Comparison of ENCODE assay signal across 17 cellular contexts in the genomic region with DNA sequence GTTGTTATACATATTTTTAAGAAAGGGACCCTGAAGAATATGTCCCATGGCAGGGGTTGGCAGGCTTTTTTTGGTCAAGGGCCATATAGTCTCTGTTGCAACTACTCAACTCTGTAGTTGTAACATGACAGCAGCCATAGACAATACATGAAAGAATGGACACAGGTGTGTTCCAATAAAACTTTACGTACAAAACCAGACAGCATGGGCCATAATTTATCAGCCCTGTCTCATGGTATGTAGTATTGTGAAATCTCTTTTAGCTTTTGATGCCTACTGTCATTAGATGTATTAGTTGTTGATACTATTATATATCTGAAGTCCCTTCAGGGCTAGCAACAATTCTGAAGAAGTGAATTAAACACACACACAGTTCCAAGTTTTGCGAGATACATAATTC. TPM values are rescaled to one million over a fixed set of nuclear protein-coding genes. Genes with fewer than 3 reads are reported as not detected.
DNase-seq lines count a peak whose midpoint lies in the region; ATAC-seq, FAIRE-seq and TF ChIP-seq lines count a peak whose summit lies in the region.
"Had no signal": no experiment of that assay in that cellular context is flagged by ENCODE, and none has a peak within 500 bp of the region (broad histone marks: within the 10 kb centered on the region; RNA-seq: fewer than 3 reads in every experiment).

No MANE protein-coding gene starts in this region.

- no peak overlapping the region for H3K27ac Mint-ChIP-seq in activated CD4-positive, alpha-beta T cell treated with anti-CD3 and anti-CD28 coated beads, Interleukin-2, amount 10 ng/mL, durations not matched to agents 24 days and 14 days
- no peak overlapping the region for H3K27ac Mint-ChIP-seq in neural progenitor cell
- no peak overlapping the region for H3K27ac Mint-ChIP-seq in CD8-positive, alpha-beta memory T cell
- H3K27ac Mint-ChIP-seq: HFFc6 had no signal

- CTCF ChIA-PET in K562 (lab: Yijun Ruan, JAX; ENCODE audit: low intra/inter-chr PET ratio) = interaction anchor here (0.6 kb wide), 1 partner anchor 50 kb away, joined by 4 read pairs; no protein-coding TSS in a partner anchor
- CTCF ChIA-PET in CD8-positive, alpha-beta memory T cell (lab: Charles Lee) = interaction anchor here (1.6 kb wide), 1 partner anchor 46 kb away, joined by 4 read pairs; the partner anchor contains the start of gene EIF4G2

- H3K27me3 Mint-ChIP-seq in activated CD4-positive, alpha-beta T cell treated with anti-CD3 and anti-CD28 coated beads, Interleukin-2, amount 10 ng/mL, durations not matched to agents 24 days and 14 days = no peaks in the 10 kb centered on the region
- peaks cover 6% of the 10 kb centered on the region for H3K27me3 Mint-ChIP-seq in neural progenitor cell (ENCODE audit: insufficient read depth, low read depth)
- no peaks in the 10 kb centered on the region for H3K27me3 Mint-ChIP-seq in CD8-positive, alpha-beta memory T cell

- no peaks in the 10 kb centered on the region for H4K20me1 ChIP-seq in K562 (replicated peaks; ENCODE audit: control insufficient read depth, insufficient read depth, low read length)
- H4K20me1 ChIP-seq in neural progenitor cell (ENCODE audit: low read depth) = peaks cover 17% of the 10 kb centered on the region

- intact Hi-C loops in activated CD4-positive, alpha-beta T cell treated with anti-CD3 and anti-CD28 coated beads, Interleukin-2, amount 10 ng/mL, durations not matched to agents 24 days and 14 days (cut with micrococcal nuclease) = loop anchor here (5.0 kb wide), 3 partner anchors 398 to 1393 kb away; partner anchors contain the start of genes AMPD3, USP47 and ZNF143
- intact Hi-C loops in K562 (cut with micrococcal nuclease) = loop anchor here (5.0 kb wide), 1 partner anchor 67 kb away; no protein-coding TSS in a partner anchor

- H3K27me3 ChIP-seq in MG63 = no peaks in the 10 kb centered on the region
- no peaks in the 10 kb centered on the region for H3K27me3 ChIP-seq in K562 (ENCODE audit: control insufficient read depth in 2 of 2, insufficient read depth in 2 of 2, low read length in 2 of 2)
- H3K27me3 ChIP-seq in neural progenitor cell = no peaks in the 10 kb centered on the region
- no peaks in the 10 kb centered on the region for H3K27me3 ChIP-seq in CD8-positive, alpha-beta memory T cell (ENCODE audit: insufficient read depth, low read length, poor library complexity, severe bottlenecking)

- H3K9me3 Mint-ChIP-seq in activated CD4-positive, alpha-beta T cell treated with anti-CD3 and anti-CD28 coated beads, Interleukin-2, amount 10 ng/mL, durations not matched to agents 24 days and 14 days = no peaks in the 10 kb centered on the region
- no peaks in the 10 kb centered on the region for H3K9me3 Mint-ChIP-seq in neural progenitor cell
- H3K9me3 Mint-ChIP-seq in CD8-positive, alpha-beta memory T cell = no peaks in the 10 kb centered on the region
- H3K9me3 Mint-ChIP-seq: CD8-positive, alpha-beta T cell; HFFc6 had no signal

- H3K4me2 ChIP-seq in K562 (ENCODE audit: insufficient read depth, low read length) (no peak overlapping the region), neural progenitor cell (peak overlapping the region; percentile 96)

- TF ChIP-seq EP300 in K562 (IDR thresholded peaks at IDR 0.05; ENCODE audit: low read length) = no peak

- in situ Hi-C loops in K562 (cut with MboI) = no loop called here

- H3K36me3 ChIP-seq in MG63 (peaks cover 59% of the 10 kb centered on the region), K562 (ENCODE audit: control insufficient read depth, insufficient read depth, low read length) (peaks cover 45% of the 10 kb centered on the region), neural progenitor cell (peaks cover 34% of the 10 kb centered on the region)
- H3K36me3 ChIP-seq in CD8-positive, alpha-beta memory T cell (ENCODE audit: insufficient read depth, low read length) = peaks cover 21% of the 10 kb centered on the region

- BruUV-seq in K562 (replicated peaks; lab: Mats Ljungman, UMichigan) = no TSS peak

- no peak for ATAC-seq in K562
- ATAC-seq in GM21447 (IDR thresholded peaks at IDR 0.05; ENCODE audit: unreplicated experiment) = no peak
- ATAC-seq: CD8-positive, alpha-beta T cell had no signal

- POLR2A ChIA-PET in K562 (lab: Yijun Ruan, JAX) = interaction anchor here (0.7 kb wide), 1 partner anchor 19 kb away, joined by 5 read pairs; no protein-coding TSS in a partner anchor
- POLR2A ChIA-PET in CD8-positive, alpha-beta memory T cell (lab: Charles Lee) = interaction anchor here (8.1 kb wide), 1 partner anchor 47 kb away, joined by 248 read pairs; the partner anchor contains the start of gene EIF4G2

- no peak for TF ChIP-seq POLR2A in K562 (conservative IDR thresholded peaks at IDR 0.05)

- WGBS in K562 (ENCODE audit: insufficient coverage, low coverage, missing lambda C conversion rate) = 90% methylated on average over 2 of the region's 2 CpGs

- H3K9me3 ChIP-seq in MG63 (no peaks in the 10 kb centered on the region), K562 (replicated peaks; ENCODE audit: control insufficient read depth, insufficient read depth, low read depth, low read length) (no peaks in the 10 kb centered on the region), neural progenitor cell (ENCODE audit: low read depth) (no peaks in the 10 kb centered on the region)
- H3K9me3 ChIP-seq in CD8-positive, alpha-beta memory T cell (ENCODE audit: low read length) = no peaks in the 10 kb centered on the region

- peaks cover 43% of the 10 kb centered on the region for H3K36me3 Mint-ChIP-seq in activated CD4-positive, alpha-beta T cell treated with anti-CD3 and anti-CD28 coated beads, Interleukin-2, amount 10 ng/mL, durations not matched to agents 24 days and 14 days (ENCODE audit: low read depth)
- H3K36me3 Mint-ChIP-seq in neural progenitor cell = peaks cover 38% of the 10 kb centered on the region
- H3K36me3 Mint-ChIP-seq in CD8-positive, alpha-beta memory T cell = peaks cover 10 to 66% (median 15%) of the 10 kb centered on the region in 3 donors

- DNase-seq in activated CD4-positive, alpha-beta T cell treated with anti-CD3 and anti-CD28 coated beads, Interleukin-2, amount 10 ng/mL, durations not matched to agents 24 days and 14 days = peak; percentile 53
- no peak for DNase-seq in activated CD4-positive, alpha-beta T cell treated with anti-CD3 and anti-CD28 coated beads, Interleukin-2, amount 50 U/mL, for 48 hours
- no peak for DNase-seq in MG63
- no peak for DNase-seq in K562 (ENCODE audit: extremely low read depth in 1 of 4, low spot score in 3 of 4)
- DNase-seq in neural progenitor cell (ENCODE audit: low spot score) = no peak
- no peak for DNase-seq in NCI-H2171 treated with DMSO at 0.1 percent for 48 hours (lab: John Stamatoyannopoulos, UW)
- DNase-seq in CD8-positive, alpha-beta memory T cell = no peak
- DNase-seq: 8988T; CD8-positive, alpha-beta T cell; HFFc6; Karpas-422; NCI-H1417; NCI-H2029; NCI-H524 had no signal

- H2AFZ ChIP-seq in K562 (ENCODE audit: low read depth, low read length) (no peak overlapping the region), neural progenitor cell (replicated peaks) (no peak overlapping the region)

- no peak for FAIRE-seq in K562 (lab: Jason Lieb, UNC)
- FAIRE-seq: H1, HTR-8/SVneo had no signal

- H3K79me2 ChIP-seq in K562 (ENCODE audit: control insufficient read depth, insufficient read depth, low read length) (peaks cover 46% of the 10 kb centered on the region), neural progenitor cell (ENCODE audit: low read depth) (peaks cover 71% of the 10 kb centered on the region)

- H3K27ac ChIP-seq in K562 (ENCODE audit: extremely low read depth, low read depth, low read length) = no peak overlapping the region
- no peak overlapping the region for H3K27ac ChIP-seq in neural progenitor cell
- no peak overlapping the region for H3K27ac ChIP-seq in CD8-positive, alpha-beta memory T cell (ENCODE audit: low read depth, low read length)

- peak overlapping the region; percentile 91 for H3K4me3 ChIP-seq in MG63
- no peak overlapping the region for H3K4me3 ChIP-seq in K562
- H3K4me3 ChIP-seq in neural progenitor cell = peak overlapping the region; percentile 90
- H3K4me3 ChIP-seq in CD8-positive, alpha-beta memory T cell (ENCODE audit: low read length) = no peak overlapping the region

- peaks cover 3% of the 10 kb centered on the region for H3K9me1 ChIP-seq in K562 (ENCODE audit: control insufficient read depth, insufficient read depth, low read length)

- TF ChIP-seq CTCF in K562 (IDR thresholded peaks at IDR 0.05 in 2 of 3, conservative IDR thresholded peaks at IDR 0.05 in 1 of 3; ENCODE audit: insufficient read depth in 2 of 3, low read depth in 1 of 3, low read length in 3 of 3) (no peak), neural progenitor cell (IDR thresholded peaks at IDR 0.05) (no peak)

- H3F3A ChIP-seq in neural progenitor cell (ENCODE audit: low read depth) = peaks cover 57% of the 10 kb centered on the region

- no peak for TF ChIP-seq RAD21 in K562 (CRISPR knock-in tag; conservative IDR thresholded peaks at IDR 0.05 in 1 of 2, IDR thresholded peaks at IDR 0.05 in 1 of 2)

- H3K4me3 Mint-ChIP-seq in activated CD4-positive, alpha-beta T cell treated with anti-CD3 and anti-CD28 coated beads, Interleukin-2, amount 10 ng/mL, durations not matched to agents 24 days and 14 days = no peak overlapping the region
- H3K4me3 Mint-ChIP-seq in neural progenitor cell = no peak overlapping the region
- H3K4me3 Mint-ChIP-seq in CD8-positive, alpha-beta memory T cell = no peak overlapping the region
- H3K4me3 Mint-ChIP-seq: CD8-positive, alpha-beta T cell had no signal

- peaks cover 32% of the 10 kb centered on the region for H3K4me1 Mint-ChIP-seq in activated CD4-positive, alpha-beta T cell treated with anti-CD3 and anti-CD28 coated beads, Interleukin-2, amount 10 ng/mL, durations not matched to agents 24 days and 14 days
- peaks cover 16% of the 10 kb centered on the region for H3K4me1 Mint-ChIP-seq in neural progenitor cell
- peaks cover 34 to 57% (median 55%) of the 10 kb centered on the region in 3 donors for H3K4me1 Mint-ChIP-seq in CD8-positive, alpha-beta memory T cell

- H3K4me1 ChIP-seq in K562 (replicated peaks in 1 of 2; ENCODE audit: control insufficient read depth in 2 of 2, insufficient read depth in 2 of 2, low read length in 2 of 2) (peaks cover 0 to 11% of the 10 kb centered on the region in 2 experiments; a peak in 3 of 5 replicates), neural progenitor cell (peaks cover 23% of the 10 kb centered on the region)
- peaks cover 27% of the 10 kb centered on the region for H3K4me1 ChIP-seq in CD8-positive, alpha-beta memory T cell (ENCODE audit: insufficient read depth, low read length)

- no peak overlapping the region for H3K9ac ChIP-seq in K562 (ENCODE audit: insufficient read depth in 1 of 2, low read depth in 2 of 2, low read length in 2 of 2)
- no peak overlapping the region for H3K9ac ChIP-seq in neural progenitor cell

RNA-seq across cellular contexts. Expression of gene ZBED5, which starts 2.6 kb away (rescaled TPM):
- 41.8 and 43.1 TPM in 2 replicates for total RNA-seq in activated CD4-positive, alpha-beta T cell treated with anti-CD3 and anti-CD28 coated beads, Interleukin-2, amount 10 ng/mL, durations not matched to agents 24 days and 14 days
- 13.9 and 43.3 TPM in 2 replicates for total RNA-seq in MG63 (2014; rRNA removed; shearing (Covaris generic); ENCODE audit: low replicate concordance)
- 26.1 and 84.9 TPM in 2 replicates for total RNA-seq in K562 (2011; cell fraction: chromatin; rRNA removed; ENCODE audit: low replicate concordance)
- 23.5 and 32.0 TPM in 2 replicates for total RNA-seq in K562 (2011; cell fraction: nucleolus; rRNA removed)
- total RNA-seq in K562 (2011; cell fraction: nucleoplasm; rRNA removed) = 45.8 and 55.1 TPM in 2 replicates
- 12.4 and 17.3 TPM in 2 replicates for total RNA-seq in K562 (2014; rRNA removed)
- 27.7 and 28.3 TPM in 2 replicates for total RNA-seq in K562 (2014; rRNA removed; fragmentation: Illumina TruSeq; extraction: Trizol)
- 24.6 and 28.6 TPM in 2 replicates for total RNA-seq in K562 (2015; rRNA removed; fragmentation: Illumina TruSeq; extraction: Trizol)
- total RNA-seq in K562 (2021) = 26.9 and 29.6 TPM in 2 replicates
- polyA plus RNA-seq in K562 (2011; rRNA removed) = 59.1 and 70.7 TPM in 2 replicates
- 22.8 and 36.5 TPM in 2 replicates for polyA plus RNA-seq in K562 (2011; cell fraction: cytosol; rRNA removed)
- polyA plus RNA-seq in K562 (2011; cell fraction: nucleus; rRNA removed) = 130 and 149 TPM in 2 replicates
- polyA plus RNA-seq in K562 (2012) = 20.0 and 25.3 TPM in 2 replicates
- 23.3 and 25.7 TPM in 2 replicates for polyA plus RNA-seq in K562 (2014; fragmentation: Illumina TruSeq; extraction: Trizol)
- polyA plus RNA-seq in K562 (2014; fragmentation: Nextera tagmentation; extraction: Ambion mirVana) = 10 to 100 TPM; 21.3 to 25.1 TPM
- polyA plus RNA-seq in K562 (2014; rRNA removed) = 26.8 and 30.1 TPM in 2 replicates
- 64.4 and 67.8 TPM in 2 replicates for polyA minus RNA-seq in K562 (2011; rRNA and poly(A)+ RNA removed)
- 22.4 and 27.6 TPM in 2 replicates for polyA minus RNA-seq in K562 (2011; cell fraction: cytosol; rRNA and poly(A)+ RNA removed)
- polyA minus RNA-seq in K562 (2011; cell fraction: nucleus; rRNA and poly(A)+ RNA removed) = 46.0 and 95.5 TPM in 2 replicates
- total RNA-seq in neural progenitor cell (ENCODE audit: low replicate concordance) = 70.9 and 87.9 TPM in 2 replicates
- total RNA-seq in CD8-positive, alpha-beta memory T cell = 10 to 100 TPM; 45.7 to 51.9 TPM
- 15.1 TPM for polyA plus RNA-seq in CD8-positive, alpha-beta memory T cell

RNA-seq across cellular contexts. Expression of gene EIF4G2, which starts 46.6 kb away (rescaled TPM):
- total RNA-seq in activated CD4-positive, alpha-beta T cell treated with anti-CD3 and anti-CD28 coated beads, Interleukin-2, amount 10 ng/mL, durations not matched to agents 24 days and 14 days = 1,071 and 1,120 TPM in 2 replicates
- total RNA-seq in MG63 (2014; rRNA removed; shearing (Covaris generic); ENCODE audit: low replicate concordance) = 831 and 1,059 TPM in 2 replicates
- total RNA-seq in K562 (2011; cell fraction: chromatin; rRNA removed; ENCODE audit: low replicate concordance) = 653 and 1,130 TPM in 2 replicates
- total RNA-seq in K562 (2011; cell fraction: nucleolus; rRNA removed) = 356 and 378 TPM in 2 replicates
- 459 and 505 TPM in 2 replicates for total RNA-seq in K562 (2011; cell fraction: nucleoplasm; rRNA removed)
- total RNA-seq in K562 (2014; rRNA removed) (428 and 733 TPM in 2 replicates), K562 (2014; rRNA removed; fragmentation: Illumina TruSeq; extraction: Trizol) (481 and 499 TPM in 2 replicates), K562 (2015; rRNA removed; fragmentation: Illumina TruSeq; extraction: Trizol) (719 and 734 TPM in 2 replicates), K562 (2021) (790 and 801 TPM in 2 replicates), neural progenitor cell (ENCODE audit: low replicate concordance) (790 and 1,052 TPM in 2 replicates)
- polyA plus RNA-seq in K562 (2011; rRNA removed) (449 and 646 TPM in 2 replicates), K562 (2014; fragmentation: Illumina TruSeq; extraction: Trizol) (663 and 762 TPM in 2 replicates), K562 (2014; fragmentation: Nextera tagmentation; extraction: Ambion mirVana) (100 to 1,000 TPM; 206 to 683 TPM), K562 (2014; rRNA removed) (351 and 385 TPM in 2 replicates)
- polyA plus RNA-seq in K562 (2011; cell fraction: cytosol; rRNA removed) = 153 and 186 TPM in 2 replicates
- 421 and 579 TPM in 2 replicates for polyA plus RNA-seq in K562 (2011; cell fraction: nucleus; rRNA removed)
- 338 and 520 TPM in 2 replicates for polyA plus RNA-seq in K562 (2012)
- 865 and 1,047 TPM in 2 replicates for polyA minus RNA-seq in K562 (2011; rRNA and poly(A)+ RNA removed)
- polyA minus RNA-seq in K562 (2011; cell fraction: cytosol; rRNA and poly(A)+ RNA removed) = 467 and 888 TPM in 2 replicates
- polyA minus RNA-seq in K562 (2011; cell fraction: nucleus; rRNA and poly(A)+ RNA removed) = 266 and 377 TPM in 2 replicates
- 1,000 to 10,000 TPM; 1,516 to 1,609 TPM for total RNA-seq in CD8-positive, alpha-beta memory T cell
- polyA plus RNA-seq in CD8-positive, alpha-beta memory T cell = 547 TPM

Comparison
In these comparisons a context has a peak if more than half of its experiments do, and no peak if none do; other contexts are left out.
1. H3K4me3 ChIP-seq: peak in MG63 (single experiment) and neural progenitor cell (single experiment); none in K562 (single experiment) and CD8-positive, alpha-beta memory T cell (single experiment).